Comparison of ENCODE assay signal across 16 cellular contexts in the genomic region with DNA sequence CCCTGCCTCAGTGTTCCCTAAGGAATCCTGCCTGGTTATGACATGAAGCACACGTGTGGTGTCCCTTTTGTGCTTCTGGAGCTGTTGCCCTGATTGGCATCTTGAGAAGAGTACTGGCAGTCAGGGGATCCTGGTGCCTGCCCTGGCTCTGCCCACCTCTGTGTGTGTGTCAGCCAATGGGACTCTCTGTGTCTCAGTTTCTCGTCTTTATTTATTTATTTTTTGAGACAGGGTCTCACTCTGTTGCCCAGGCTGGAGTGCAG.
A peak's percentile ranks its signal among the peaks of the same experiment; 100 is the strongest.
DNase-seq lines count a peak whose midpoint lies in the region; ATAC-seq and TF ChIP-seq lines count a peak whose summit lies in the region.
"Had no signal": no experiment of that assay in that cellular context is flagged by ENCODE, and none has a peak within 500 bp of the region (broad histone marks: within the 10 kb centered on the region; RNA-seq: fewer than 3 reads in every experiment).

No MANE protein-coding gene starts in this region.

- CTCF ChIA-PET in IMR-90 (lab: Yijun Ruan, JAX) = no interaction called here

- no peak overlapping the region for H3K4ac ChIP-seq in IMR-90 (ENCODE audit: low read depth, low read length)

- no peak overlapping the region for H3K4me3 ChIP-seq in IMR-90 (ENCODE audit: insufficient read depth, low read depth, low read length)
- no peak overlapping the region for H3K4me3 ChIP-seq in testis
- H3K4me3 ChIP-seq: A549; BLaER1 treated with 17β-estradiol and CSF1 and Interleukin-3, amounts not matched to agents 10 nM and 100 nM had no signal

- no peaks in the 10 kb centered on the region for H3K79me1 ChIP-seq in IMR-90 (ENCODE audit: low read depth in 1 of 2, low read length in 2 of 2)

- H2AK5ac ChIP-seq in IMR-90 (ENCODE audit: low read depth, low read length) = no peak overlapping the region

- no peak overlapping the region for H3K14ac ChIP-seq in IMR-90 (replicated peaks; ENCODE audit: low read depth, low read length)

- TF ChIP-seq POLR2A in IMR-90 (IDR thresholded peaks at IDR 0.05; ENCODE audit: low read depth, low read length) (no peak), testis (IDR thresholded peaks at IDR 0.05) (no peak)

- H3K56ac ChIP-seq in IMR-90 (ENCODE audit: extremely low read depth, insufficient read depth, low read length) = no peak overlapping the region

- H4K91ac ChIP-seq in IMR-90 (ENCODE audit: insufficient read depth, low read depth, low read length) = no peak overlapping the region

- WGBS in IMR-90 (ENCODE audit: extremely low coverage in 2 of 2, insufficient read length in 1 of 2), 2 experiments = 83% methylated on average over 2 of the region's 2 CpGs; no CpG with 5 or more reads in 1 of the 2 experiments
- WGBS in testis, 2 donors = 66 to 80% methylated on average over 2 of the region's 2 CpGs

- ATAC-seq in IMR-90 (ENCODE audit: low read depth) (no peak), HG02678 (IDR thresholded peaks at IDR 0.05; ENCODE audit: unreplicated experiment) (no peak)
- ATAC-seq: CD8-positive, alpha-beta T cell had no signal

- no peak overlapping the region for H3K23ac ChIP-seq in IMR-90 (ENCODE audit: low read depth, low read length)

- dilution Hi-C loops in IMR-90 (cut with HindIII; ENCODE audit: low sequenced_read_pairs, unreplicated experiment) = no loop called here

- no peak for TF ChIP-seq RAD21 in IMR-90 (IDR thresholded peaks at IDR 0.05; ENCODE audit: low read length)

- no peaks in the 10 kb centered on the region for H4K20me1 ChIP-seq in IMR-90 (ENCODE audit: insufficient read depth, low read length)
- H4K20me1 ChIP-seq: BLaER1 treated with 17β-estradiol and CSF1 and Interleukin-3, amounts not matched to agents 10 nM and 100 nM had no signal

- H2BK120ac ChIP-seq in IMR-90 (ENCODE audit: low read depth, low read length) = no peak overlapping the region

- H2AK9ac ChIP-seq in IMR-90 (replicated peaks; ENCODE audit: low read depth, low read length, poor library complexity) = no peak overlapping the region

- POLR2A ChIA-PET in IMR-90 (lab: Charles Lee; ENCODE audit: unreplicated experiment) = no interaction called here

- H2BK5ac ChIP-seq in IMR-90 (ENCODE audit: low read depth, low read length, poor library complexity, severe bottlenecking) = no peak overlapping the region

- no peaks in the 10 kb centered on the region for H3K27me3 ChIP-seq in IMR-90 (ENCODE audit: control insufficient read depth, insufficient read depth, low read length)
- no peaks in the 10 kb centered on the region for H3K27me3 ChIP-seq in testis
- H3K27me3 ChIP-seq: BLaER1 treated with 17β-estradiol and CSF1 and Interleukin-3, amounts not matched to agents 10 nM and 100 nM had no signal

- H3K4me1 ChIP-seq in IMR-90 (ENCODE audit: control insufficient read depth, insufficient read depth, low read length) = peaks cover 9% of the 10 kb centered on the region
- H3K4me1 ChIP-seq in testis = no peaks in the 10 kb centered on the region
- H3K4me1 ChIP-seq: Caco-2 had no signal

- in situ Hi-C loops in IMR-90 (cut with MboI; ENCODE audit: low sequenced_read_pairs) = no loop called here

- H3K9me1 ChIP-seq in IMR-90 (ENCODE audit: insufficient read depth, low read length) = peaks cover 11% of the 10 kb centered on the region

- no peak overlapping the region for H4K8ac ChIP-seq in IMR-90 (ENCODE audit: low read depth in 2 of 2, low read length in 2 of 2)

- no TSS peak for BruUV-seq in IMR-90 (replicated peaks; lab: Mats Ljungman, UMichigan)

- no peak overlapping the region for H3K9ac ChIP-seq in IMR-90 (ENCODE audit: low read depth, low read length)
- H3K9ac ChIP-seq: BLaER1 treated with 17β-estradiol and CSF1 and Interleukin-3, amounts not matched to agents 10 nM and 100 nM had no signal

- H3K4me2 ChIP-seq in IMR-90 (ENCODE audit: low read depth, low read length) = no peak overlapping the region
- H3K4me2 ChIP-seq: A549 had no signal

- no peaks in the 10 kb centered on the region for H3K36me3 ChIP-seq in IMR-90 (ENCODE audit: control insufficient read depth, insufficient read depth, low read length)
- no peaks in the 10 kb centered on the region for H3K36me3 ChIP-seq in testis (ENCODE audit: low read depth, missing control alignments)
- H3K36me3 ChIP-seq: BLaER1 treated with 17β-estradiol and CSF1 and Interleukin-3, amounts not matched to agents 10 nM and 100 nM had no signal

- H3K27ac ChIP-seq in IMR-90 (ENCODE audit: insufficient read depth, low read length) (no peak overlapping the region), testis (no peak overlapping the region)
- H3K27ac ChIP-seq: 22Rv1; BLaER1 treated with 17β-estradiol and CSF1 and Interleukin-3, amounts not matched to agents 10 nM and 100 nM; C4-2B had no signal

- no peak for DNase-seq in IMR-90
- peak; percentile 80 for DNase-seq in mesenteric fat pad (ENCODE audit: low spot score)
- peak; percentile 9 for DNase-seq in testis
- no peak for DNase-seq in amygdala (lab: John Stamatoyannopoulos, UW)
- DNase-seq: AML-193; Caco-2; Calu3; CD4-positive, alpha-beta T cell; CD8-positive, alpha-beta T cell; DMS79 treated with DMSO at 0.1 percent for 48 hours; GF-D8 had no signal

- no peak overlapping the region for H2BK15ac ChIP-seq in IMR-90 (ENCODE audit: low read depth, low read length)

- H3K18ac ChIP-seq in IMR-90 (ENCODE audit: low read depth, low read length) = no peak overlapping the region

- H2AFZ ChIP-seq in IMR-90 (replicated peaks; ENCODE audit: low read length, poor library complexity) = peak overlapping the region; percentile 23

- H2BK20ac ChIP-seq in IMR-90 (ENCODE audit: low read depth, low read length) = no peak overlapping the region

- no peak for TF ChIP-seq CTCF in IMR-90 (conservative IDR thresholded peaks at IDR 0.05; ENCODE audit: low read depth, low read length)
- TF ChIP-seq CTCF in testis (IDR thresholded peaks at IDR 0.05) = no peak

- no peaks in the 10 kb centered on the region for H3K9me3 ChIP-seq in IMR-90 (ENCODE audit: control insufficient read depth, insufficient read depth, low read length)
- no peaks in the 10 kb centered on the region for H3K9me3 ChIP-seq in testis
- H3K9me3 ChIP-seq: A549, Caco-2 had no signal

- no peak overlapping the region for H4K5ac ChIP-seq in IMR-90 (ENCODE audit: low read depth, low read length)

- intact Hi-C loops in IMR-90 (cut with micrococcal nuclease) (no loop called here), testis (cut with DNase I; ENCODE audit: low total_unique reads) (no loop called here)

TF ChIP-seq in IMR-90, 13 proteins besides CTCF, POLR2A, EP300 and RAD21:
- TF ChIP-seq MAZ (IDR thresholded peaks at IDR 0.05; ENCODE audit: borderline replicate concordance, low read depth, low read length) = no peak
- no peak for TF ChIP-seq SMC3 (IDR thresholded peaks at IDR 0.05; ENCODE audit: low read depth, low read length)
- TF ChIP-seq MXI1 (IDR thresholded peaks at IDR 0.05; ENCODE audit: borderline replicate concordance, low read depth, low read length) = no peak
- TF ChIP-seq MAFK (IDR thresholded peaks at IDR 0.05; ENCODE audit: low read depth, low read length) = no peak
- no peak for TF ChIP-seq RCOR1 (IDR thresholded peaks at IDR 0.05; ENCODE audit: insufficient replicate concordance, low read length)
- TF ChIP-seq RFX5 (IDR thresholded peaks at IDR 0.05; ENCODE audit: low read depth, low read length) = no peak
- no peak for TF ChIP-seq CEBPB (IDR thresholded peaks at IDR 0.05; ENCODE audit: low read depth, low read length)
- no peak for TF ChIP-seq ELK1 (IDR thresholded peaks at IDR 0.05; ENCODE audit: borderline replicate concordance, low read depth, low read length)
- no peak for TF ChIP-seq NFE2L2 (IDR thresholded peaks at IDR 0.05; ENCODE audit: low read depth, low read length)
- TF ChIP-seq USF2 (IDR thresholded peaks at IDR 0.05; ENCODE audit: low read depth, low read length) = no peak
- TF ChIP-seq FOS (IDR thresholded peaks at IDR 0.05; ENCODE audit: low read depth, low read length) = no peak
- TF ChIP-seq BHLHE40 (IDR thresholded peaks at IDR 0.05; ENCODE audit: low read depth, low read length) = no peak
- no peak for TF ChIP-seq CHD1 (IDR thresholded peaks at IDR 0.05; ENCODE audit: low read depth, low read length)

Comparison
In these comparisons a context has a peak if more than half of its experiments do, and no peak if none do; other contexts are left out.
1. DNase-seq: peak in mesenteric fat pad (single experiment) and testis (single experiment); none in IMR-90 (single experiment) and amygdala (0 of 56).